In the genomic region with DNA sequence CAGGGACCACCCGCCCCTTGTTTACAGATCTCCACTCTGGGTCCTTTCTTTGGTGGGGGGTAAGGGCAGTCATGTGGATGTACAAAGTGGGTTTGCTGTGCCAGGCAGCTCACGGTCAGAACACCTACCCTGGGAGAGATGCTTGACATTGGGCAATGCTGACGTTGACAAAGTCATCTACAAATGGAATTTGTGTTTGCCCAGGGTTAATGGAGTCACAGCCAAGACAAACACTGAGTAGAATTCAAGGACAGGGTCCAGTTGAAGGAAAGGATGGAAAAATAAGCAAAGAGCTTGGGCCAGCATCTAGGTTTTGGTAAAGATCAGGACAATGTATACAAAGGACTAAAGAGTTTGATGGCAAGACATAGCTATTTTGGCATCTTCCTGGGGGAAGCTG, we compare ENCODE assay signal across 23 cellular contexts. TPM values are rescaled to one million over a fixed set of nuclear protein-coding genes. Genes with fewer than 3 reads are reported as not detected.
DNase-seq lines count a peak whose midpoint lies in the region; ATAC-seq and TF ChIP-seq lines count a peak whose summit lies in the region.
"Had no signal": no experiment of that assay in that cellular context is flagged by ENCODE, and none has a peak within 500 bp of the region (broad histone marks: within the 10 kb centered on the region; RNA-seq: fewer than 3 reads in every experiment).

No MANE protein-coding gene starts in this region.

- CTCF ChIA-PET in A673 (lab: Charles Lee), result no interaction called here

- H3K27me3 ChIP-seq in dorsolateral prefrontal cortex, result no peaks in the 10 kb centered on the region
- no peaks in the 10 kb centered on the region for H3K27me3 ChIP-seq in left lung
- H3K27me3 ChIP-seq in A673 (replicated peaks; ENCODE audit: insufficient read depth, low read depth, low read length, poor library complexity), result no peaks in the 10 kb centered on the region
- H3K27me3 ChIP-seq: SJSA1 had no signal

- H3K9me3 ChIP-seq in KOPT-K1 (ENCODE audit: insufficient read depth, low read length, poor library complexity, severe bottlenecking) (no peaks in the 10 kb centered on the region), left lung (no peaks in the 10 kb centered on the region), A673 (ENCODE audit: low read depth, low read length, poor library complexity, severe bottlenecking) (no peaks in the 10 kb centered on the region)
- H3K9me3 ChIP-seq: SJSA1 had no signal

- no peak for TF ChIP-seq CTCF in dorsolateral prefrontal cortex (IDR thresholded peaks at IDR 0.05 in 54 of 56, conservative IDR thresholded peaks at IDR 0.05 in 2 of 56; ENCODE audit: low read depth in 1 of 56, partially characterized antibody in 56 of 56)
- TF ChIP-seq CTCF in left lung (IDR thresholded peaks at IDR 0.05), result no peak
- no peak for TF ChIP-seq CTCF in A673 (conservative IDR thresholded peaks at IDR 0.05; ENCODE audit: low read depth, low read length)

- ATAC-seq in left lung (peak; percentile 58), GM21825 (IDR thresholded peaks at IDR 0.05; ENCODE audit: unreplicated experiment) (no peak)
- ATAC-seq: K562, PC-3 had no signal

- no TSS peak for BruUV-seq in A673 (replicated peaks; lab: Mats Ljungman, UMichigan)

- POLR2A ChIA-PET in A673 (lab: Charles Lee; ENCODE audit: low non-redundant PET), result no interaction called here

- no peak overlapping the region for H3K4me3 ChIP-seq in dorsolateral prefrontal cortex
- no peak overlapping the region for H3K4me3 ChIP-seq in left lung
- no peak overlapping the region for H3K4me3 ChIP-seq in A673 (ENCODE audit: low read depth, low read length, poor library complexity, severe bottlenecking)
- H3K4me3 ChIP-seq: GM23248, K562, SJSA1 had no signal

- DNase-seq in dorsolateral prefrontal cortex, result no peak
- DNase-seq in left lung, result no peak
- DNase-seq in substantia nigra (lab: John Stamatoyannopoulos, UW), result no peak
- no peak for DNase-seq in A673 (ENCODE audit: low spot score)
- no peak for DNase-seq in superior temporal gyrus (ENCODE audit: extremely low spot score)
- DNase-seq in glomerular visceral epithelial cell (ENCODE audit: extremely low spot score), result no peak
- DNase-seq: ACHN, AML-193, COR-L47, GM23248, HCEC 1CT, MV-4-11, NCI-H1417, NCI-H187 treated with DMSO at 0.1 percent for 48 hours, NCI-H446 treated with DMSO at 0.1 percent for 48 hours, NCI-H748 treated with DMSO at 0.1 percent for 48 hours, PC-3 had no signal

- intact Hi-C loops in dorsolateral prefrontal cortex (cut with DNase I) (no loop called here), left lung (cut with DNase I) (no loop called here), A673 (cut with micrococcal nuclease; ENCODE audit: unreplicated experiment) (no loop called here)

- peak overlapping the region; percentile 73 for H3K27ac ChIP-seq in KOPT-K1 (ENCODE audit: low read depth, low read length, poor library complexity, severe bottlenecking)
- peak overlapping the region in 32 of 59 donors; percentile 3 to 96 (median 46) for H3K27ac ChIP-seq in dorsolateral prefrontal cortex
- H3K27ac ChIP-seq in left lung, result no peak overlapping the region
- peak overlapping the region; percentile 46 for H3K27ac ChIP-seq in substantia nigra (ENCODE audit: low read depth, low read length, poor library complexity, severe bottlenecking)
- H3K27ac ChIP-seq in A673 (ENCODE audit: low read depth, low read length, poor library complexity, severe bottlenecking), result no peak overlapping the region
- H3K27ac ChIP-seq: GM23248, HL-60, RWPE1, SJSA1 had no signal

- H3K36me3 ChIP-seq in KOPT-K1 (ENCODE audit: insufficient read depth, low read length) (no peaks in the 10 kb centered on the region), left lung (peaks cover 0 to 51% of the 10 kb centered on the region in 2 donors), A673 (ENCODE audit: insufficient read depth, low read length, poor library complexity, severe bottlenecking) (no peaks in the 10 kb centered on the region)
- H3K36me3 ChIP-seq: SJSA1 had no signal

- H3K4me1 ChIP-seq in left lung (peaks cover 0 to 6% of the 10 kb centered on the region in 2 donors), A673 (ENCODE audit: insufficient read depth, low read length, poor library complexity, severe bottlenecking) (no peaks in the 10 kb centered on the region)

RNA-seq across cellular contexts. Expression of a gene that starts 54.7 kb away (rescaled TPM):
- 10 to 100 TPM; 17.5 to 42.3 (median 25.3) TPM for total RNA-seq in dorsolateral prefrontal cortex
- total RNA-seq in left lung, result 10 to 100 TPM; 18.0 to 22.1 TPM
- total RNA-seq in A673 (2021), result 2.5 and 4.0 TPM in 2 replicates

Comparison
In these comparisons a context has a peak if more than half of its experiments do, and no peak if none do; other contexts are left out.
1. H3K27ac ChIP-seq: peak in KOPT-K1 (single experiment), dorsolateral prefrontal cortex (32 of 59) and substantia nigra (single experiment); none in left lung (0 of 2) and A673 (single experiment).